1 cellular context compared by ENCODE assay signal in the genomic region with DNA sequence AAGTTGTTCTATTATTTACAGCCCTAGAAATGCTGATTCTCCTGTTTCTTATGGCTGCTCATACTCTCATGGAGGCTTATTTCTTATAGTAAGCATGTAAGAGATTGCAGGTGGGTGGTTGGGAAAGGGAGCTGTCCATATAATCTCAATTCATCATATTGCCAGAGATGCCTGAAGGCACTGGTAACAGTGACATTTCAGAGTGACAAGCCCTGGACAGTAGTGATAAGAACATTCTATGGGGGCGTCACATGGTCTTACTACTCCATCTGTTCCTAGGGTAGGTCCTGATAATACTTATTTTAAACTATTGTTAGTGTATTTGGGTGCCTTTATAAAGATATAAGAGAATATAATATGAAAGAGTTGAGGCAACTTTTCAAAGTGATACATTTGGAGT.
TF ChIP-seq lines count a peak whose summit lies in the region.

No MANE protein-coding gene starts in this region.

TF ChIP-seq in GM12878, 131 proteins besides CTCF, POLR2A, EP300 and RAD21:
- TF ChIP-seq, protein P1, sequence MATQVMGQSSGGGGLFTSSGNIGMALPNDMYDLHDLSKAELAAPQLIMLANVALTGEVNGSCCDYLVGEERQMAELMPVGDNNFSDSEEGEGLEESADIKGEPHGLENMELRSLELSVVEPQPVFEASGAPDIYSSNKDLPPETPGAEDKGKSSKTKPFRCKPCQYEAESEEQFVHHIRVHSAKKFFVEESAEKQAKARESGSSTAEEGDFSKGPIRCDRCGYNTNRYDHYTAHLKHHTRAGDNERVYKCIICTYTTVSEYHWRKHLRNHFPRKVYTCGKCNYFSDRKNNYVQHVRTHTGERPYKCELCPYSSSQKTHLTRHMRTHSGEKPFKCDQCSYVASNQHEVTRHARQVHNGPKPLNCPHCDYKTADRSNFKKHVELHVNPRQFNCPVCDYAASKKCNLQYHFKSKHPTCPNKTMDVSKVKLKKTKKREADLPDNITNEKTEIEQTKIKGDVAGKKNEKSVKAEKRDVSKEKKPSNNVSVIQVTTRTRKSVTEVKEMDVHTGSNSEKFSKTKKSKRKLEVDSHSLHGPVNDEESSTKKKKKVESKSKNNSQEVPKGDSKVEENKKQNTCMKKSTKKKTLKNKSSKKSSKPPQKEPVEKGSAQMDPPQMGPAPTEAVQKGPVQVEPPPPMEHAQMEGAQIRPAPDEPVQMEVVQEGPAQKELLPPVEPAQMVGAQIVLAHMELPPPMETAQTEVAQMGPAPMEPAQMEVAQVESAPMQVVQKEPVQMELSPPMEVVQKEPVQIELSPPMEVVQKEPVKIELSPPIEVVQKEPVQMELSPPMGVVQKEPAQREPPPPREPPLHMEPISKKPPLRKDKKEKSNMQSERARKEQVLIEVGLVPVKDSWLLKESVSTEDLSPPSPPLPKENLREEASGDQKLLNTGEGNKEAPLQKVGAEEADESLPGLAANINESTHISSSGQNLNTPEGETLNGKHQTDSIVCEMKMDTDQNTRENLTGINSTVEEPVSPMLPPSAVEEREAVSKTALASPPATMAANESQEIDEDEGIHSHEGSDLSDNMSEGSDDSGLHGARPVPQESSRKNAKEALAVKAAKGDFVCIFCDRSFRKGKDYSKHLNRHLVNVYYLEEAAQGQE (IDR thresholded peaks at IDR 0.05; ENCODE audit: low read depth, low read length), result no peak
- TF ChIP-seq ZNF207 (IDR thresholded peaks at IDR 0.05; ENCODE audit: borderline replicate concordance), result no peak
- no peak for TF ChIP-seq MEF2B (IDR thresholded peaks at IDR 0.05; ENCODE audit: partially characterized antibody, poor library complexity, severe bottlenecking)
